Comparison of ENCODE assay signal across 1 cellular context in the genomic region with DNA sequence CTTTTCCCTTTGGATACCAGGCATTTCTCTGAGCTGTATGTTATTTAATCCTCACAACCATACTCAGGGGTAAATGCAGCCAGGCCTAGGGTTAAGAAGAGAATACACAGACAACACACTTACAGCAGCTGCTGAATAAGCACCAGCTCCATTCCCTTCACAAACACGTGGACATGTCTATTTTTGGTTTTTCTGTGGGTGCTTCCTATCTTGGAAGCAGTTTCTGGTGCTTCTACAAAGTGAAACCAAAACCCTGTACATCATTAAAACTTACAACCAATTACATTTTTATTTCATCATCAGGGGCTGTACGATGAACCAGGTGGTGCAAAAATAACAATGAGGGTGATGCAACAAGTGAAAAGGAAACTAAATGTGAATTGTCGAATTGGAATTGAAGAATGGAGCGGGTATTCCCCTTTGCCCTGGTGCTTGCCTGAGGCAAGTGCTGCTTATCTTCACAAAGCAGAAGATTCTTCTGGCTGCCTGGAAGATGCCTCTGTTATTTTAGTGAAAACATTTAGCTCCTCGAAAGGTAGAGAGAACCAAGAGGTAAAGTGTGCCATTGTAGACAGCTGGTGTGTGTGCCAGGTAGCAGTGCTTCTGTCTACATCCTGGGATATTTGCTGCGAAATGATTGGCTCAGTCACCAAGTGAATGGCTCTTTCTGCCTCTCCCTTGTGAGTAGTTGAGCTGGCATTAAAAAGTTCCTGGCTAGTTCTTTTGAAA.
TF ChIP-seq lines count a peak whose summit lies in the region.

No MANE protein-coding gene starts in this region.

TF ChIP-seq in GM12878, 131 proteins besides CTCF, POLR2A, EP300 and RAD21 (continued from another document):
- TF ChIP-seq ZNF592 (IDR thresholded peaks at IDR 0.05) = no peak
- TF ChIP-seq ATF2 (IDR thresholded peaks at IDR 0.05; ENCODE audit: low read length) = peak; percentile 54; the same call in 1 of the 2 replicates
- no peak for TF ChIP-seq CBX5 (IDR thresholded peaks at IDR 0.05; ENCODE audit: low read depth)
- TF ChIP-seq ZNF207 (IDR thresholded peaks at IDR 0.05; ENCODE audit: borderline replicate concordance) = no peak
- TF ChIP-seq CREB1 (IDR thresholded peaks at IDR 0.05; ENCODE audit: low read depth) = peak; percentile 88
- TF ChIP-seq, protein P1, sequence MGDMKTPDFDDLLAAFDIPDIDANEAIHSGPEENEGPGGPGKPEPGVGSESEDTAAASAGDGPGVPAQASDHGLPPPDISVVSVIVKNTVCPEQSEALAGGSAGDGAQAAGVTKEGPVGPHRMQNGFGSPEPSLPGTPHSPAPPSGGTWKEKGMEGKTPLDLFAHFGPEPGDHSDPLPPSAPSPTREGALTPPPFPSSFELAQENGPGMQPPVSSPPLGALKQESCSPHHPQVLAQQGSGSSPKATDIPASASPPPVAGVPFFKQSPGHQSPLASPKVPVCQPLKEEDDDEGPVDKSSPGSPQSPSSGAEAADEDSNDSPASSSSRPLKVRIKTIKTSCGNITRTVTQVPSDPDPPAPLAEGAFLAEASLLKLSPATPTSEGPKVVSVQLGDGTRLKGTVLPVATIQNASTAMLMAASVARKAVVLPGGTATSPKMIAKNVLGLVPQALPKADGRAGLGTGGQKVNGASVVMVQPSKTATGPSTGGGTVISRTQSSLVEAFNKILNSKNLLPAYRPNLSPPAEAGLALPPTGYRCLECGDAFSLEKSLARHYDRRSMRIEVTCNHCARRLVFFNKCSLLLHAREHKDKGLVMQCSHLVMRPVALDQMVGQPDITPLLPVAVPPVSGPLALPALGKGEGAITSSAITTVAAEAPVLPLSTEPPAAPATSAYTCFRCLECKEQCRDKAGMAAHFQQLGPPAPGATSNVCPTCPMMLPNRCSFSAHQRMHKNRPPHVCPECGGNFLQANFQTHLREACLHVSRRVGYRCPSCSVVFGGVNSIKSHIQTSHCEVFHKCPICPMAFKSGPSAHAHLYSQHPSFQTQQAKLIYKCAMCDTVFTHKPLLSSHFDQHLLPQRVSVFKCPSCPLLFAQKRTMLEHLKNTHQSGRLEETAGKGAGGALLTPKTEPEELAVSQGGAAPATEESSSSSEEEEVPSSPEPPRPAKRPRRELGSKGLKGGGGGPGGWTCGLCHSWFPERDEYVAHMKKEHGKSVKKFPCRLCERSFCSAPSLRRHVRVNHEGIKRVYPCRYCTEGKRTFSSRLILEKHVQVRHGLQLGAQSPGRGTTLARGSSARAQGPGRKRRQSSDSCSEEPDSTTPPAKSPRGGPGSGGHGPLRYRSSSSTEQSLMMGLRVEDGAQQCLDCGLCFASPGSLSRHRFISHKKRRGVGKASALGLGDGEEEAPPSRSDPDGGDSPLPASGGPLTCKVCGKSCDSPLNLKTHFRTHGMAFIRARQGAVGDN (IDR thresholded peaks at IDR 0.05) = no peak
- peak; percentile 52 for TF ChIP-seq RAD51 (IDR thresholded peaks at IDR 0.05)
- 0 out of 2 replicates have a peak, but pooled peaks have one; percentile 32 for TF ChIP-seq DPF2 (IDR thresholded peaks at IDR 0.05)
- TF ChIP-seq NFXL1 (IDR thresholded peaks at IDR 0.05; ENCODE audit: borderline replicate concordance) = no peak
- no peak for TF ChIP-seq IRF3 (IDR thresholded peaks at IDR 0.05)
- no peak for TF ChIP-seq EED (IDR thresholded peaks at IDR 0.05; ENCODE audit: low read depth)
- no peak for TF ChIP-seq NRF1 (conservative IDR thresholded peaks at IDR 0.05; ENCODE audit: low read depth, low read length)
